ENCODE assay signal across 27 cellular contexts in genomic region chr20:37172836-37173235, GRCh38.
"Had no signal": no experiment of that assay in that cellular context is flagged by ENCODE, and none has a peak within 500 bp of the region (broad histone marks: within the 10 kb centered on the region; RNA-seq: fewer than 3 reads in every experiment).

No MANE protein-coding gene starts in this region.

- H3K36me3 ChIP-seq: suprapubic skin, thoracic aorta, thyroid gland, transverse colon, upper lobe of left lung, upper lobe of right lung, uterus, vagina had no signal

- H3K9me3 ChIP-seq: stomach, suprapubic skin, testis, thoracic aorta, thyroid gland, tibial artery, tibial nerve, transverse colon, upper lobe of left lung, upper lobe of right lung, uterus, vagina had no signal

- ATAC-seq: stimulated activated effector memory CD8-positive, alpha-beta T cell treated with anti-CD3 and anti-CD28 coated beads, Interleukin-12 subunit alpha, Interleukin-12 subunit beta, amount 100 ng/mL, for 72 hours; stimulated activated memory B cell treated with anti-CD40 and anti-IgM and Interleukin-4, amounts not matched to agents 10 μg/mL and 1 μg/mL and 100 μg/mL, for 72 hours; stimulated activated naive B cell treated with anti-CD40 and anti-IgM and Interleukin-4, amounts not matched to agents 10 μg/mL and 1 μg/mL and 100 μg/mL, for 72 hours; stimulated activated naive CD8-positive, alpha-beta T cell treated with anti-CD3 and anti-CD28 coated beads, Interleukin-15, amount 100 ng/mL, for 72 hours; stimulated activated naive CD8-positive, alpha-beta T cell treated with anti-CD3 and anti-CD28 coated beads, Interleukin-15, Interleukin-2, amounts not matched to agents 100 U/mL and 50 U/mL, for 24 hours; upper lobe of right lung had no signal

- H3K27me3 ChIP-seq: stomach, suprapubic skin, testis, thyroid gland, tibial artery, tibial nerve, transverse colon, upper lobe of left lung, upper lobe of right lung, uterus, vagina had no signal

- H3K4me1 ChIP-seq: suprapubic skin, upper lobe of right lung, uterus, vagina had no signal

- H3K4me3 ChIP-seq: stomach, suprapubic skin, testis, thoracic aorta, thyroid gland, tibial artery, tibial nerve, transverse colon, upper lobe of left lung, upper lobe of right lung, uterus, vagina had no signal

- DNase-seq: stimulated activated CD4-positive, alpha-beta T cell treated with anti-CD3 and anti-CD28 coated beads, Interleukin-2, amount 100 ng/mL, for 48 hours; stimulated activated CD4-positive, alpha-beta T cell treated with anti-CD3 and anti-CD28 coated beads, Interleukin-4, amount 100 ng/mL, for 1 hour; stimulated activated CD4-positive, alpha-beta T cell treated with anti-CD3 and anti-CD28 coated beads, Interleukin-4, amount 100 ng/mL, for 24 hours; stimulated activated CD4-positive, alpha-beta T cell treated with anti-CD3 and anti-CD28 coated beads, Interleukin-4, amount 100 ng/mL, for 4 hours; stimulated activated CD8-positive, alpha-beta memory T cell treated with anti-CD3 and anti-CD28 coated beads, Interleukin-4, amount 100 ng/mL, for 48 hours; stimulated activated naive B cell treated with anti-CD40 and anti-IgM and Interleukin-4, amounts not matched to agents 10 μg/mL and 1 μg/mL and 100 μg/mL, for 72 hours; stimulated activated naive CD4-positive, alpha-beta T cell; stimulated activated naive CD4-positive, alpha-beta T cell treated with Interleukin-2 at 50 U/mL for 16 hours; stimulated activated naive CD8-positive, alpha-beta T cell treated with anti-CD3 and anti-CD28 coated beads, Interleukin-15, amount 100 ng/mL, for 72 hours; stimulated activated naive CD8-positive, alpha-beta T cell treated with anti-CD3 and anti-CD28 coated beads, Interleukin-15, Interleukin-2, amounts not matched to agents 100 U/mL and 50 U/mL, for 24 hours; stomach; substantia nigra; testis; thyroid gland; tibial artery; transverse colon; trophoblast cell; upper lobe of left lung; upper lobe of right lung; uterus had no signal

- FAIRE-seq: urothelium cell line had no signal

- H3K27ac ChIP-seq: stomach, suprapubic skin, testis, thoracic aorta, thyroid gland, tibial artery, tibial nerve, transverse colon, upper lobe of left lung, upper lobe of right lung, uterus, vagina had no signal
